8 cellular contexts compared by ENCODE assay signal in the genomic region with DNA sequence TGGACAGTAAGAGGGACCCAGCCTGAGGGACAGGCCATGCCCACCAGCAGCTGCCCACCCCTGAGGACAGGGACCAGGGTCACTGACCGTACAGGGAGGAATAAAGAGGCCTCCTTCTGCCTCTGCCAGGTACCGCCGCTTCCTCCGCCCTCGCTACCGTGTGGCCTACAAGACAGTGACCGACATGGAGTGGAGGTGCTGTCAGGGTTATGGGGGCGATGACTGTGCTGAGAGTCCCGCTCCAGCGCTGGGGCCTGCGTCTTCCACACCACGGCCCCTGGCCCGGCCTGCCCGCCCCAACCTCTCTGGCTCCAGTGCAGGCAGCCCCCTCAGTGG. TPM values are rescaled to one million over a fixed set of nuclear protein-coding genes. Genes with fewer than 3 reads are reported as not detected.
A peak's percentile ranks its signal among the peaks of the same experiment; 100 is the strongest.
DNase-seq lines count a peak whose midpoint lies in the region; ATAC-seq and TF ChIP-seq lines count a peak whose summit lies in the region.

No MANE protein-coding gene starts in this region.

- DNase-seq in activated naive CD4-positive, alpha-beta T cell treated with anti-CD3 and anti-CD28 coated beads, Interleukin-2, amount 10 ng/mL, durations not matched to agents 7 days and 5 days, result no peak
- no peak for DNase-seq in activated naive CD4-positive, alpha-beta T cell treated with Interleukin-2 at 50 U/mL for 16 hours
- DNase-seq in upper lobe of left lung (peak in 1 of 2 donors; percentile 82), NCI-H146 (lab: John Stamatoyannopoulos, UW) (no peak), NOMO-1 treated with dmso at 0.1 percent for 144 hours (lab: John Stamatoyannopoulos, UW; ENCODE audit: unreplicated experiment) (no peak), NCI-H2227 (lab: John Stamatoyannopoulos, UW; ENCODE audit: unreplicated experiment) (no peak)

- H3K4me3 ChIP-seq in mucosa of stomach (ENCODE audit: low read length), result no peak overlapping the region
- H3K4me3 ChIP-seq in upper lobe of left lung, result peak overlapping the region in 3 of 4 donors; percentile 35 to 52 (median 51)

- H3K4me1 ChIP-seq in mucosa of stomach (ENCODE audit: control insufficient read depth, insufficient read depth, low read length) (peaks cover 31% of the 10 kb centered on the region), upper lobe of left lung (peaks cover 30 to 39% (median 35%) of the 10 kb centered on the region in 4 donors)

- peaks cover 5% of the 10 kb centered on the region for H3K36me3 Mint-ChIP-seq in activated naive CD4-positive, alpha-beta T cell treated with anti-CD3 and anti-CD28 coated beads, Interleukin-2, amount 10 ng/mL, durations not matched to agents 7 days and 5 days
- no peaks in the 10 kb centered on the region for H3K36me3 Mint-ChIP-seq in brain

- no peaks in the 10 kb centered on the region for H3K9me3 Mint-ChIP-seq in activated naive CD4-positive, alpha-beta T cell treated with anti-CD3 and anti-CD28 coated beads, Interleukin-2, amount 10 ng/mL, durations not matched to agents 7 days and 5 days
- no peaks in the 10 kb centered on the region for H3K9me3 Mint-ChIP-seq in brain

- CTCF ChIA-PET in activated naive CD4-positive, alpha-beta T cell treated with anti-CD3 and anti-CD28 coated beads, Interleukin-2, amount 10 ng/mL, durations not matched to agents 7 days and 5 days (lab: Charles Lee), result interaction anchor here (1.0 to 3.2 kb wide), 3 partner anchors 8 to 30 kb away, joined by 4 to 21 read pairs (median 5); partner anchors contain the start of genes AGBL5 and OST4

- no peaks in the 10 kb centered on the region for H3K9me3 ChIP-seq in mucosa of stomach (ENCODE audit: control insufficient read depth, low read length)
- no peaks in the 10 kb centered on the region for H3K9me3 ChIP-seq in upper lobe of left lung

- peak overlapping the region; percentile 98 for H3K27ac Mint-ChIP-seq in activated naive CD4-positive, alpha-beta T cell treated with anti-CD3 and anti-CD28 coated beads, Interleukin-2, amount 10 ng/mL, durations not matched to agents 7 days and 5 days
- peak overlapping the region; percentile 10 to 97 (median 96) for H3K27ac Mint-ChIP-seq in brain

- H3K27me3 Mint-ChIP-seq in activated naive CD4-positive, alpha-beta T cell treated with anti-CD3 and anti-CD28 coated beads, Interleukin-2, amount 10 ng/mL, durations not matched to agents 7 days and 5 days, result peaks cover 12% of the 10 kb centered on the region
- H3K27me3 Mint-ChIP-seq in brain, result no peaks in the 10 kb centered on the region

- H3K36me3 ChIP-seq in mucosa of stomach (ENCODE audit: control insufficient read depth, insufficient read depth, low read length) (no peaks in the 10 kb centered on the region), upper lobe of left lung (no peaks in the 10 kb centered on the region)

- no peak for ATAC-seq in upper lobe of left lung (ENCODE audit: low FRiP score in 2 of 2)

- peaks cover 7% of the 10 kb centered on the region for H3K27me3 ChIP-seq in mucosa of stomach (ENCODE audit: control insufficient read depth, insufficient read depth, low read length)
- no peaks in the 10 kb centered on the region for H3K27me3 ChIP-seq in upper lobe of left lung

- H3K27ac ChIP-seq in upper lobe of left lung, result peak overlapping the region; percentile 24 to 96 (median 80)

- peak overlapping the region; percentile 7 for H3K9ac ChIP-seq in mucosa of stomach (ENCODE audit: low read length)

- H3K4me1 Mint-ChIP-seq in activated naive CD4-positive, alpha-beta T cell treated with anti-CD3 and anti-CD28 coated beads, Interleukin-2, amount 10 ng/mL, durations not matched to agents 7 days and 5 days, result peaks cover 52% of the 10 kb centered on the region
- H3K4me1 Mint-ChIP-seq in brain, result peaks cover 72% of the 10 kb centered on the region

- peak overlapping the region; percentile 70 for H3K4me3 Mint-ChIP-seq in activated naive CD4-positive, alpha-beta T cell treated with anti-CD3 and anti-CD28 coated beads, Interleukin-2, amount 10 ng/mL, durations not matched to agents 7 days and 5 days
- peak overlapping the region; percentile 70 to 86 (median 84) for H3K4me3 Mint-ChIP-seq in brain

- no peak for TF ChIP-seq EP300 in upper lobe of left lung (IDR thresholded peaks at IDR 0.05)

- TF ChIP-seq POLR2A in upper lobe of left lung (IDR thresholded peaks at IDR 0.05), result no peak

- 93% methylated on average over 14 of the region's 14 CpGs; no CpG with 5 or more reads in 1 of the 2 donors for WGBS in upper lobe of left lung, 2 donors

- no peak for TF ChIP-seq CTCF in brain (conservative IDR thresholded peaks at IDR 0.05)
- no peak for TF ChIP-seq CTCF in upper lobe of left lung (IDR thresholded peaks at IDR 0.05)

RNA-seq across cellular contexts. Expression of gene EMILIN1, which starts 2.2 kb away (rescaled TPM):
- 6.2 TPM for polyA plus RNA-seq in brain (ENCODE audit: insufficient read depth, low read depth, low replicate concordance)
- total RNA-seq in upper lobe of left lung, result 100 to 1,000 TPM in 2 of 6 donors, 10 to 100 TPM in 4; 20.7 to 158 (median 49.0) TPM

RNA-seq across cellular contexts. Expression of gene KHK, which starts 6.0 kb away (rescaled TPM):
- 9.2 TPM for polyA plus RNA-seq in brain (ENCODE audit: insufficient read depth, low read depth, low replicate concordance)
- total RNA-seq in upper lobe of left lung, result 10 to 100 TPM in 1 of 6 donors, 1 to 10 TPM in 5; 2.4 to 10.4 (median 6.3) TPM

RNA-seq across cellular contexts. Expression of gene OST4, which starts 9.1 kb away (rescaled TPM):
- 361 TPM for polyA plus RNA-seq in brain (ENCODE audit: insufficient read depth, low read depth, low replicate concordance)
- 100 to 1,000 TPM in 5 of 6 donors, 10 to 100 TPM in 1; 90.4 to 265 (median 176) TPM for total RNA-seq in upper lobe of left lung

RNA-seq across cellular contexts. Expression of gene AGBL5, which starts 29.1 kb away (rescaled TPM):
- 70.8 TPM for polyA plus RNA-seq in brain (ENCODE audit: insufficient read depth, low read depth, low replicate concordance)
- 10 to 100 TPM in 5 of 6 donors, 1 to 10 TPM in 1; 7.8 to 17.6 (median 14.3) TPM for total RNA-seq in upper lobe of left lung

RNA-seq across cellular contexts. Expression of gene CGREF1, which starts 38.4 kb away (rescaled TPM):
- 8.4 TPM for polyA plus RNA-seq in brain (ENCODE audit: insufficient read depth, low read depth, low replicate concordance)
- total RNA-seq in upper lobe of left lung, result 1 to 10 TPM in 2 of 6 donors, under 1 TPM in 1, not detected in 3; 0.79 to 1.2 (median 1.0) TPM
